In the genomic region with DNA sequence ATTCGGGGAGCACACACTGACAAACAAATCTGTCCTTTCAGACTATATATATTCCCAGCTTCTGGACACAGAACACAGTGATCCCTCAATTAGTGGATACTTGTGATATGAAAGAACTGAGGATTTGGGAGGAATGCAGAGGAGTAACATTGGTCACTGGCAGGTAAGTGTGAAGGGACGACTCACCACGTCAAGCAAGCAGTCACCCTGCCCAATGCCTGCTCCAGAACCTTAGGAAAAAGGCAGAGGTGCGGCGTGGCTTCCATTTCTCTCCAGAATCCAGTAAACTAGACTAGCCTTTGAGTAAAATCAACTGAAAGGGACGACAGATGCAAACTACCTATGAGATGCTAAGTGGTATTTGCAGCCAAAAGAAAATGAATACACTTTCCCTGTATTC, we compare ENCODE assay signal across 8 cellular contexts. TPM values are rescaled to one million over a fixed set of nuclear protein-coding genes. Genes with fewer than 3 reads are reported as not detected.
A peak's percentile ranks its signal among the peaks of the same experiment; 100 is the strongest.
DNase-seq lines count a peak whose midpoint lies in the region; ATAC-seq and TF ChIP-seq lines count a peak whose summit lies in the region.

No MANE protein-coding gene starts in this region.

- peak overlapping the region; percentile 86 for H3K4me3 Mint-ChIP-seq in stimulated activated naive CD8-positive, alpha-beta T cell treated with anti-CD3 and anti-CD28 coated beads, Interleukin-15, Interleukin-2, amounts not matched to agents 100 ng/mL and 50 ng/mL, for 24 hours

- 40 to 41% methylated on average over 6 of the region's 6 CpGs for WGBS in aorta, 2 donors

- no peaks in the 10 kb centered on the region for H3K9me3 ChIP-seq in breast epithelium
- no peaks in the 10 kb centered on the region for H3K9me3 ChIP-seq in mucosa of descending colon
- no peaks in the 10 kb centered on the region for H3K9me3 ChIP-seq in aorta (ENCODE audit: control insufficient read depth, low read length)

- H3K4me3 ChIP-seq in breast epithelium: peak overlapping the region; percentile 96 to 100 (median 100)
- peak overlapping the region; percentile 99 for H3K4me3 ChIP-seq in mucosa of descending colon
- H3K4me3 ChIP-seq in aorta (ENCODE audit: low read length in 2 of 2): peak overlapping the region; percentile 89 to 98

- peaks cover 3% of the 10 kb centered on the region for H3K36me3 ChIP-seq in breast epithelium
- no peaks in the 10 kb centered on the region for H3K36me3 ChIP-seq in mucosa of descending colon (ENCODE audit: low read depth)
- no peaks in the 10 kb centered on the region for H3K36me3 ChIP-seq in aorta (ENCODE audit: control insufficient read depth in 1 of 2, insufficient read depth in 2 of 2, low read length in 1 of 2)

- no peak for TF ChIP-seq CTCF in breast epithelium (IDR thresholded peaks at IDR 0.05)
- TF ChIP-seq CTCF in mucosa of descending colon (IDR thresholded peaks at IDR 0.05): no peak

- H3K27ac Mint-ChIP-seq in stimulated activated naive CD8-positive, alpha-beta T cell treated with anti-CD3 and anti-CD28 coated beads, Interleukin-15, Interleukin-2, amounts not matched to agents 100 ng/mL and 50 ng/mL, for 24 hours: no peak overlapping the region

- H3K27ac ChIP-seq in breast epithelium (peak overlapping the region in 1 of 2 donors; percentile 89), aorta (ENCODE audit: low read depth in 1 of 2, low read length in 2 of 2) (no peak overlapping the region)

- DNase-seq in stimulated activated naive CD8-positive, alpha-beta T cell treated with anti-CD3 and anti-CD28 coated beads, Interleukin-15, Interleukin-2, amounts not matched to agents 100 U/mL and 50 U/mL, for 24 hours: no peak
- DNase-seq in breast epithelium (ENCODE audit: low spot score in 2 of 2) (no peak), mucosa of descending colon (peak in 1 of 3 donors; percentile 10), aorta (no peak)

- H3K4me1 ChIP-seq in breast epithelium (peaks cover 0 to 15% of the 10 kb centered on the region in 2 donors), mucosa of descending colon (ENCODE audit: low read depth) (peaks cover 21% of the 10 kb centered on the region), aorta (ENCODE audit: control insufficient read depth in 1 of 2, insufficient read depth in 2 of 2, low read length in 2 of 2) (no peaks in the 10 kb centered on the region)

- H3K4me1 Mint-ChIP-seq in stimulated activated naive CD8-positive, alpha-beta T cell treated with anti-CD3 and anti-CD28 coated beads, Interleukin-15, Interleukin-2, amounts not matched to agents 100 ng/mL and 50 ng/mL, for 24 hours (ENCODE audit: low read depth): peaks cover 39% of the 10 kb centered on the region

- no peak for TF ChIP-seq POLR2A in breast epithelium (IDR thresholded peaks at IDR 0.05)

- H3K36me3 Mint-ChIP-seq in stimulated activated naive CD8-positive, alpha-beta T cell treated with anti-CD3 and anti-CD28 coated beads, Interleukin-15, Interleukin-2, amounts not matched to agents 100 ng/mL and 50 ng/mL, for 24 hours (ENCODE audit: low read depth): peaks cover 11% of the 10 kb centered on the region

- no peak for ATAC-seq in stimulated activated naive CD8-positive, alpha-beta T cell treated with anti-CD3 and anti-CD28 coated beads, Interleukin-15, Interleukin-2, amounts not matched to agents 100 U/mL and 50 U/mL, for 24 hours
- ATAC-seq in mucosa of descending colon: no peak
- no peak for ATAC-seq in aorta (ENCODE audit: low FRiP score)
- ATAC-seq in HG02759 (IDR thresholded peaks at IDR 0.05; ENCODE audit: unreplicated experiment): no peak
- ATAC-seq in GM19351 (IDR thresholded peaks at IDR 0.05; ENCODE audit: unreplicated experiment): no peak
- no peak for ATAC-seq in GM21390 (IDR thresholded peaks at IDR 0.05; ENCODE audit: unreplicated experiment)

- intact Hi-C loops in breast epithelium (cut with DNase I; ENCODE audit: low total_unique reads): no loop called here
- intact Hi-C loops in mucosa of descending colon (cut with DNase I, micrococcal nuclease): no loop called here
- intact Hi-C loops in aorta (cut with DNase I): no loop called here

- no peaks in the 10 kb centered on the region for H3K27me3 Mint-ChIP-seq in stimulated activated naive CD8-positive, alpha-beta T cell treated with anti-CD3 and anti-CD28 coated beads, Interleukin-15, Interleukin-2, amounts not matched to agents 100 ng/mL and 50 ng/mL, for 24 hours

- H3K27me3 ChIP-seq in breast epithelium (no peaks in the 10 kb centered on the region), aorta (ENCODE audit: control insufficient read depth in 1 of 2, insufficient read depth in 2 of 2, low read length in 1 of 2) (no peaks in the 10 kb centered on the region)

- H3K9me3 Mint-ChIP-seq in stimulated activated naive CD8-positive, alpha-beta T cell treated with anti-CD3 and anti-CD28 coated beads, Interleukin-15, Interleukin-2, amounts not matched to agents 100 ng/mL and 50 ng/mL, for 24 hours: no peaks in the 10 kb centered on the region

RNA-seq across cellular contexts. Expression of gene CCDC93, which starts 1.1 kb away (rescaled TPM):
- total RNA-seq in breast epithelium (10 to 100 TPM; 25.6 to 33.1 (median 32.9) TPM), mucosa of descending colon (10 to 100 TPM; 42.3 to 55.7 (median 42.6) TPM), aorta (10 to 100 TPM; 34.8 to 42.8 TPM)
- polyA plus RNA-seq in aorta: 10 to 100 TPM in 1 of 2 donors, 1 to 10 TPM in 1; 5.8 to 12.1 TPM
